In genomic region chr15:49848824-49849209, GRCh38 we compare ENCODE assay signal across 20 cellular contexts.
DNase-seq lines count a peak whose midpoint lies in the region; ATAC-seq and TF ChIP-seq lines count a peak whose summit lies in the region.
"Had no signal": no experiment of that assay in that cellular context is flagged by ENCODE, and none has a peak within 500 bp of the region (broad histone marks: within the 10 kb centered on the region; RNA-seq: fewer than 3 reads in every experiment).

No MANE protein-coding gene starts in this region.

- H3K9me3 ChIP-seq in adipocyte (ENCODE audit: control insufficient read depth, low read length) = peaks cover 4% of the 10 kb centered on the region
- no peaks in the 10 kb centered on the region for H3K9me3 ChIP-seq in skeletal muscle satellite cell (replicated peaks; ENCODE audit: low read length)
- H3K9me3 ChIP-seq in gastrocnemius medialis = no peaks in the 10 kb centered on the region
- H3K9me3 ChIP-seq in ovary = no peaks in the 10 kb centered on the region

- H3K79me2 ChIP-seq in ACC112 (ENCODE audit: control insufficient read depth, insufficient read depth, low read length, unreplicated experiment) = no peaks in the 10 kb centered on the region

- in situ Hi-C loops in gastrocnemius medialis (cut with MboI; ENCODE audit: low sequenced_read_pairs in 4 of 4) = no loop called here

- H2AFZ ChIP-seq in ACC112 (ENCODE audit: low read length, unreplicated experiment) = no peak overlapping the region

- WGBS in ovary, 3 donors = 82 to 88% (median 88%) methylated on average over 2 of the region's 2 CpGs

- H3K36me3 ChIP-seq in ACC112 (ENCODE audit: insufficient read depth, low read length) (no peaks in the 10 kb centered on the region), adipocyte (ENCODE audit: control insufficient read depth, insufficient read depth, low read length, severe bottlenecking) (no peaks in the 10 kb centered on the region), skeletal muscle satellite cell (ENCODE audit: insufficient read depth, low read length) (no peaks in the 10 kb centered on the region), gastrocnemius medialis (no peaks in the 10 kb centered on the region), ovary (no peaks in the 10 kb centered on the region)

- H3K4me1 ChIP-seq in ACC112 (ENCODE audit: control insufficient read depth, insufficient read depth, low read length, unreplicated experiment) (peaks cover 30% of the 10 kb centered on the region), adipocyte (ENCODE audit: control insufficient read depth, insufficient read depth, low read length) (peaks cover 42% of the 10 kb centered on the region), skeletal muscle satellite cell (ENCODE audit: control insufficient read depth, insufficient read depth, low read length) (peaks cover 19% of the 10 kb centered on the region), gastrocnemius medialis (no peaks in the 10 kb centered on the region), ovary (ENCODE audit: insufficient read depth) (peaks cover 2% of the 10 kb centered on the region)

- 0 out of 2 replicates have a peak overlapping the region, but pooled peaks have one; percentile 11 for H3K4me3 ChIP-seq in ACC112 (ENCODE audit: low read depth, low read length)
- no peak overlapping the region for H3K4me3 ChIP-seq in adipocyte (ENCODE audit: low read length)
- no peak overlapping the region for H3K4me3 ChIP-seq in fibroblast of mammary gland (ENCODE audit: control insufficient read depth, low read depth, low read length)
- H3K4me3 ChIP-seq in skeletal muscle satellite cell (ENCODE audit: low read length) = no peak overlapping the region
- no peak overlapping the region for H3K4me3 ChIP-seq in gastrocnemius medialis
- no peak overlapping the region for H3K4me3 ChIP-seq in ovary
- H3K4me3 ChIP-seq: K562, SK-N-MC had no signal

- H3K9ac ChIP-seq in adipocyte (ENCODE audit: low read length) = peak overlapping the region; percentile 75
- H3K9ac ChIP-seq in skeletal muscle satellite cell (ENCODE audit: low read depth, low read length) = peak overlapping the region; percentile 35

- no peak for ATAC-seq in gastrocnemius medialis
- no peak for ATAC-seq in GM21367 (IDR thresholded peaks at IDR 0.05; ENCODE audit: unreplicated experiment)
- ATAC-seq: HCT116, K562 had no signal

- peak overlapping the region; percentile 39 for H3K4me2 ChIP-seq in skeletal muscle satellite cell (ENCODE audit: low read length)

- DNase-seq in adipocyte (ENCODE audit: low read depth) (no peak), fibroblast of mammary gland (ENCODE audit: low read depth) (peak; percentile 69), gastrocnemius medialis (no peak), ecto neural progenitor cell (ENCODE audit: low spot score) (no peak), ovary (no peak)
- DNase-seq: COR-L47; DMS153; NCI-H1048; NCI-H146; NCI-H2081 treated with DMSO at 0.1 percent for 48 hours; NCI-H2227 treated with DMSO at 0.1 percent for 48 hours; NCI-H526 treated with DMSO at 0.1 percent for 48 hours; NK-92 treated with Interleukin-12 subunit alpha and Interleukin-12 subunit beta, amount 100 ng/mL, for 24 hours had no signal

- TF ChIP-seq POLR2A in gastrocnemius medialis (IDR thresholded peaks at IDR 0.05) (no peak), ovary (IDR thresholded peaks at IDR 0.05) (no peak)

- H3K27me3 ChIP-seq in ACC112 (ENCODE audit: insufficient read depth, low read length) (no peaks in the 10 kb centered on the region), adipocyte (replicated peaks; ENCODE audit: control insufficient read depth, insufficient read depth, low read length) (no peaks in the 10 kb centered on the region), skeletal muscle satellite cell (ENCODE audit: control insufficient read depth, insufficient read depth, low read length) (no peaks in the 10 kb centered on the region), gastrocnemius medialis (no peaks in the 10 kb centered on the region), ovary (no peaks in the 10 kb centered on the region)

- H3K27ac ChIP-seq in ACC112 (ENCODE audit: low read depth, low read length) (peak overlapping the region; percentile 98), gastrocnemius medialis (no peak overlapping the region), ovary (no peak overlapping the region)
- H3K27ac ChIP-seq: HL-60, SK-N-MC had no signal

- TF ChIP-seq CTCF in fibroblast of mammary gland (conservative IDR thresholded peaks at IDR 0.05; ENCODE audit: control insufficient read depth, insufficient read depth, low read depth, low read length) = no peak
- no peak for TF ChIP-seq CTCF in gastrocnemius medialis (IDR thresholded peaks at IDR 0.05 in 4 of 5, conservative IDR thresholded peaks at IDR 0.05 in 1 of 5)
- no peak for TF ChIP-seq CTCF in ovary (IDR thresholded peaks at IDR 0.05)

- no peak for TF ChIP-seq EP300 in ovary (IDR thresholded peaks at IDR 0.05)

- intact Hi-C loops in gastrocnemius medialis (cut with DNase I; ENCODE audit: low total_unique reads) (no loop called here), ovary (cut with DNase I) (no loop called here)
